In the genomic region with DNA sequence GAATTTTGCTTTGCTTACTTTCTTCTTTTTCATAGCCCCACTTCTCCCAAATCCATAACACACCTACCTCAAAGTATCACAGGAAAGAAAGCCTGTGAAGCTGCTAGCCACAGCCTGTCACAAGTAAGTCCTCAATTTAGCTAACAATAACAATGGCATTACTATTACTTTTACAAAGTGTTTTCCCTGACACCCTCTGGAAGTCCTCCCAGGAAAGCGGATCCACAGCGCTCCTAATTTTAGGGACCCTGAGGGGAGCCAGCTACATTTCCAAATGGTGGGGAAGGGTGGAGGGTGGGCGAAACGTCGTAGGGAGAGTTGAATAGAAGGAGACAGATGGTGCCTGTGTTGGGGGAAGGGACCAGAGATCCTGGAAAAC, we compare ENCODE assay signal across 8 cellular contexts. TPM values are rescaled to one million over a fixed set of nuclear protein-coding genes. Genes with fewer than 3 reads are reported as not detected.
DNase-seq lines count a peak whose midpoint lies in the region; ATAC-seq and TF ChIP-seq lines count a peak whose summit lies in the region.

No MANE protein-coding gene starts in this region.

- H3K9ac ChIP-seq in HUES64 (ENCODE audit: low read depth, low read length), result peak overlapping the region; percentile 2; the same call in 1 of the 2 replicates
- peak overlapping the region; percentile 42 for H3K9ac ChIP-seq in mucosa of stomach (ENCODE audit: low read length)

- H3K4me3 Mint-ChIP-seq in central memory CD8-positive, alpha-beta T cell, result peak overlapping the region; percentile 59

- no peaks in the 10 kb centered on the region for H3K4me1 Mint-ChIP-seq in central memory CD8-positive, alpha-beta T cell

- H3K36me3 ChIP-seq in HUES64 (ENCODE audit: insufficient read depth, low read length) (no peaks in the 10 kb centered on the region), mucosa of stomach (ENCODE audit: control insufficient read depth, insufficient read depth, low read length) (no peaks in the 10 kb centered on the region)

- H3K36me3 Mint-ChIP-seq in central memory CD8-positive, alpha-beta T cell (ENCODE audit: insufficient read depth), result peaks cover 3% of the 10 kb centered on the region

- TF ChIP-seq CTCF in AG04449 (IDR thresholded peaks at IDR 0.05; ENCODE audit: insufficient read depth, low read length, missing control alignments), result no peak

- H3K9me3 Mint-ChIP-seq in central memory CD8-positive, alpha-beta T cell, result no peaks in the 10 kb centered on the region

- H3K27me3 ChIP-seq in HUES64 (ENCODE audit: insufficient read depth, low read length) (no peaks in the 10 kb centered on the region), mucosa of stomach (ENCODE audit: control insufficient read depth, insufficient read depth, low read length) (peaks cover 8% of the 10 kb centered on the region)

- DNase-seq in AG04449 (ENCODE audit: low read depth, low spot score) (no peak), HPDE6-E6E7 (ENCODE audit: extremely low spot score) (no peak), GM19238 (ENCODE audit: insufficient read length, low spot score) (no peak), T-helper 9 cell (no peak)
- no peak for DNase-seq in central memory CD8-positive, alpha-beta T cell (ENCODE audit: low spot score in 2 of 2)

- H3K4me3 ChIP-seq in AG04449 (ENCODE audit: low read depth, low read length) (peak overlapping the region; percentile 68), HUES64 (ENCODE audit: low read length) (peak overlapping the region; percentile 69), mucosa of stomach (ENCODE audit: low read length) (no peak overlapping the region)

- H3K27me3 Mint-ChIP-seq in central memory CD8-positive, alpha-beta T cell, result peaks cover 72% of the 10 kb centered on the region

- H3K27ac Mint-ChIP-seq in central memory CD8-positive, alpha-beta T cell (ENCODE audit: low read depth), result no peak overlapping the region

- CTCF ChIA-PET in AG04449 (lab: Yijun Ruan, JAX), result interaction anchor here (1.2 to 7.5 kb wide), 5 partner anchors 8 to 196 kb away, joined by 3 to 87 read pairs (median 34); a partner anchor contains a TSS

- WGBS in HUES64, result 3% methylated on average over 5 of the region's 5 CpGs

- H3K4me1 ChIP-seq in HUES64 (ENCODE audit: insufficient read depth, low read length) (peaks cover 30% of the 10 kb centered on the region), mucosa of stomach (ENCODE audit: control insufficient read depth, insufficient read depth, low read length) (peaks cover 33% of the 10 kb centered on the region)

- H3K9me3 ChIP-seq in HUES64 (ENCODE audit: insufficient read depth, low read depth, low read length) (no peaks in the 10 kb centered on the region), mucosa of stomach (ENCODE audit: control insufficient read depth, low read length) (no peaks in the 10 kb centered on the region)

- no peak overlapping the region; the same call in 1 of the 2 replicates for H3K27ac ChIP-seq in HUES64 (ENCODE audit: low read depth, low read length)

- ATAC-seq in central memory CD8-positive, alpha-beta T cell (replicated peaks; ENCODE audit: extremely low read depth, poor library complexity, severe bottlenecking), result no peak
- ATAC-seq in HG02642 (IDR thresholded peaks at IDR 0.05; ENCODE audit: poor library complexity, unreplicated experiment), result no peak

- POLR2A ChIA-PET in AG04449 (lab: Yijun Ruan, JAX), result no interaction called here

RNA-seq across cellular contexts. Expression of a gene that starts 0.6 kb away (rescaled TPM):
- 15.9 TPM for polyA plus RNA-seq in HUES64 (2013, experiment 1 of 2)
- 21.4 TPM for polyA plus RNA-seq in HUES64 (2013, experiment 2 of 2)
